Comparison of ENCODE assay signal across 8 cellular contexts in the genomic region with DNA sequence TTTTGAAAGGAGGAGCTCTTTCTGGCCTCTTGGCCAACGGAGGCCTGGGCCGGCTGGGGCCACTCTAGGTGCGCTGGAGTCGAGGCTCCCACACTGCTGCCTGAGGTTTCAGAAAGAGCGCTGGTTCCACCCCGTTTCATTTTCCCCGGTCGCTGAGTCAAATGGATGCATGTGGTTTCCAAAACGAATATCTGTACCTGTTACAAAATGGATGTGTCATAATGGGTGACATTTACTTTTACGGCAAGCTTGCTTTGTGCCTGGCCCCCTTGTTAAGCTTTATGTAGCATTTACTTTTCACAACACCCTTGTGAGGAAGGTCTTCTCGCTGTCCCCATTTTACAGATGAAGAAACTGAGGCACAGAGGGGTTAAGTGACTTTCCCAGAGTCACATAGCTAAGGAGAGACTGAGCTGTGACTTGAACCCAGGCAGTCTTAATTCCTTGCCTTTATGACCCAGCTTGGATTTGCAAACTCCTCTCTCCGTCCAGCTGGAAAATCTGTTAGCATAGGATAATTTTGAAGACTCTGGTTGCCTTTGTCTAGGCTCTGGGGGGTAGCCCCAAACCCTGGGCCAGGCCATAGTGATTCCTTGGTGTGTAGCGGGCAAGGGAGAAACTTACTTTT. TPM values are rescaled to one million over a fixed set of nuclear protein-coding genes. Genes with fewer than 3 reads are reported as not detected.
DNase-seq lines count a peak whose midpoint lies in the region; ATAC-seq and TF ChIP-seq lines count a peak whose summit lies in the region.

No MANE protein-coding gene starts in this region.

- H3K27ac ChIP-seq in upper lobe of right lung, result peak overlapping the region; percentile 30

- DNase-seq in left ventricle myocardium superior, result peak; percentile 49
- peak; percentile 73 for DNase-seq in upper lobe of right lung
- DNase-seq in NCI-H2081 treated with DMSO at 0.1 percent for 48 hours (lab: John Stamatoyannopoulos, UW), result no peak
- DNase-seq in NCI-H146 (lab: John Stamatoyannopoulos, UW), result no peak

- no peak overlapping the region for H3K4me3 ChIP-seq in upper lobe of right lung

- no peaks in the 10 kb centered on the region for H3K9me3 ChIP-seq in upper lobe of right lung

- ATAC-seq in GM18870 (IDR thresholded peaks at IDR 0.05; ENCODE audit: unreplicated experiment) (peak; percentile 60), HG02938 (IDR thresholded peaks at IDR 0.05; ENCODE audit: unreplicated experiment) (peak; percentile 58), left ventricle myocardium superior (peak; percentile 47), upper lobe of right lung (peak; percentile 81), esophagus mucosa (no peak)
- ATAC-seq in activated CD4-positive, CD25-positive, alpha-beta regulatory T cell treated with anti-CD3 and anti-CD28 coated beads, Interleukin-2, amount 50 U/mL, for 24 hours, result peak; percentile 85 to 86

- intact Hi-C loops in left ventricle myocardium superior (cut with micrococcal nuclease), result no loop called here
- intact Hi-C loops in upper lobe of right lung (cut with DNase I), result no loop called here

- no peaks in the 10 kb centered on the region for H3K36me3 ChIP-seq in upper lobe of right lung

- no peak for TF ChIP-seq CTCF in upper lobe of right lung (IDR thresholded peaks at IDR 0.05)

- peaks cover 25% of the 10 kb centered on the region for H3K4me1 ChIP-seq in upper lobe of right lung

- H3K27me3 ChIP-seq in upper lobe of right lung, result no peaks in the 10 kb centered on the region

RNA-seq across cellular contexts. Expression of gene KSR1, which starts 10.6 kb away (rescaled TPM):
- total RNA-seq in left ventricle myocardium superior (10.2 TPM), upper lobe of right lung (52.5 TPM), esophagus mucosa (31.0 TPM)

Comparison
In these comparisons a context has a peak if more than half of its experiments do, and no peak if none do; other contexts are left out.
1. DNase-seq: peak in left ventricle myocardium superior (single experiment) and upper lobe of right lung (single experiment); none in NCI-H2081 treated with DMSO at 0.1 percent for 48 hours (single experiment) and NCI-H146 (single experiment).